ENCODE assay signal across 1 cellular context in the genomic region with DNA sequence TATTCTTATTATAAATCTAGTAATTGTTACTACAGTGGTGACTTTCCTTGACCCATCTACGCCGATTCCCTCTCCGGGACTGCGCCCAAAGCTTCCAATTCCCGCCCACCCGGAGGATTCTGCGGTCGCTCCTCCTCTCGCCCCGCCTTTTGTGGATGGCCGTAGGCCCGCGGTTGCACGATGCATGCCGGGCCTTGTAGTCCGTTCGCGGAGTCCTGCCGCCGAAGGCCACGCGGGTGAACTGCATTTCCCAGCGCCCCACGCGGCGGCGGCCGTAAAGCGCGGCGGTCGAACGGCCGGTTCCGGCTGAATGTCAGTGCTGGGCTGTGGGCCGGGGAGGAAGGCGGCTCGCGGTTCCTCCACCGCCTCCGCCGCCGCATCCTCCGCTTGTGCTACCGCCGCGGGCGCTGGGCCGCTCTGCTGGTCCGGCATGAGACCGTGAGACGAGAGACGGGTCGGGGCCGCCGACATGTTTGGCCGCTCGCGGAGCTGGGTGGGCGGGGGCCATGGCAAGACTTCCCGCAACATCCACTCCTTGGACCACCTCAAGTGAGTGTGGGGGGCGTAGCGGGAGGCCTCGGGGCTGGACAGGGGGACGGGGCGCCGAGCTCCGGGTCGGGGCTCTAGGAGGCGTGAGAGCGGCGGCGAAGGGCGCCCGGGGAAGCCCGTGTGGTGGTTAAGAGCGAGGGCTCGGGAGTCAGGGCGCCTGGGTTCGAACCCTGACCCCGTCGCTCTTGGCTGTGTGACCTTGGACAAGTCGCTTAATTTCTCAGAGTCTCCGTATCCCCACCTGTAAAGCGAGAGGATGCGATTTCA.
TF ChIP-seq lines count a peak whose summit lies in the region.

TSS of gene CLEC16A (plus strand) at position 316 of the 816 bp plus-strand sequence. CDS start at position 470, 154 bp downstream.

TF ChIP-seq in HepG2, 621 proteins besides CTCF, POLR2A, EP300 and RAD21 (continued from another document and continues in another):
- 0 out of 2 replicates have a peak, but pooled peaks have one; percentile 63 for TF ChIP-seq ZNF512B (CRISPR knock-in tag; IDR thresholded peaks at IDR 0.05; ENCODE audit: borderline replicate concordance)
- TF ChIP-seq ZNF891 (CRISPR knock-in tag; IDR thresholded peaks at IDR 0.05): peak; percentile 90; the same call in 1 of the 2 replicates
- no peak for TF ChIP-seq ZNF496 (CRISPR knock-in tag; IDR thresholded peaks at IDR 0.05; ENCODE audit: insufficient replicate concordance)
- peak; percentile 97 for TF ChIP-seq ZSCAN31 (CRISPR knock-in tag; IDR thresholded peaks at IDR 0.05; ENCODE audit: low read depth)
- no peak for TF ChIP-seq JUNB (CRISPR knock-in tag; IDR thresholded peaks at IDR 0.05; ENCODE audit: borderline replicate concordance)
- TF ChIP-seq, protein P1, sequence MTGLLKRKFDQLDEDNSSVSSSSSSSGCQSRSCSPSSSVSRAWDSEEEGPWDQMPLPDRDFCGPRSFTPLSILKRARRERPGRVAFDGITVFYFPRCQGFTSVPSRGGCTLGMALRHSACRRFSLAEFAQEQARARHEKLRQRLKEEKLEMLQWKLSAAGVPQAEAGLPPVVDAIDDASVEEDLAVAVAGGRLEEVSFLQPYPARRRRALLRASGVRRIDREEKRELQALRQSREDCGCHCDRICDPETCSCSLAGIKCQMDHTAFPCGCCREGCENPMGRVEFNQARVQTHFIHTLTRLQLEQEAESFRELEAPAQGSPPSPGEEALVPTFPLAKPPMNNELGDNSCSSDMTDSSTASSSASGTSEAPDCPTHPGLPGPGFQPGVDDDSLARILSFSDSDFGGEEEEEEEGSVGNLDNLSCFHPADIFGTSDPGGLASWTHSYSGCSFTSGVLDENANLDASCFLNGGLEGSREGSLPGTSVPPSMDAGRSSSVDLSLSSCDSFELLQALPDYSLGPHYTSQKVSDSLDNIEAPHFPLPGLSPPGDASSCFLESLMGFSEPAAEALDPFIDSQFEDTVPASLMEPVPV (CRISPR knock-in tag; IDR thresholded peaks at IDR 0.05): peak; percentile 88
- peak; percentile 84 for TF ChIP-seq LBX2 (CRISPR knock-in tag; IDR thresholded peaks at IDR 0.05; ENCODE audit: borderline replicate concordance)
- TF ChIP-seq NKX3-1 (CRISPR knock-in tag; IDR thresholded peaks at IDR 0.05): no peak
- TF ChIP-seq ZNF362 (CRISPR knock-in tag; IDR thresholded peaks at IDR 0.05; ENCODE audit: borderline replicate concordance): peak; percentile 65; the same call in 1 of the 2 replicates
- no peak for TF ChIP-seq ZBTB1 (CRISPR knock-in tag; IDR thresholded peaks at IDR 0.05; ENCODE audit: borderline replicate concordance)
- TF ChIP-seq, protein P2, sequence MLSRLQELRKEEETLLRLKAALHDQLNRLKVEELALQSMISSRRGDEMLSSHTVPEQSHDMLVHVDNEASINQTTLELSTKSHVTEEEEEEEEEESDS (CRISPR knock-in tag; IDR thresholded peaks at IDR 0.05; ENCODE audit: borderline replicate concordance): no peak; the same call in 1 of the 2 replicates
- TF ChIP-seq KLF9 (CRISPR knock-in tag; IDR thresholded peaks at IDR 0.05; ENCODE audit: low read depth): peak; percentile 93; the same call in 1 of the 2 replicates
- peak; percentile 89 for TF ChIP-seq ZSCAN9 (CRISPR knock-in tag; IDR thresholded peaks at IDR 0.05; ENCODE audit: borderline replicate concordance)
- peak; percentile 98; the same call in 1 of the 2 replicates for TF ChIP-seq EEA1 (CRISPR knock-in tag; IDR thresholded peaks at IDR 0.05; ENCODE audit: borderline replicate concordance)
- no peak for TF ChIP-seq AFF4 (CRISPR knock-in tag; IDR thresholded peaks at IDR 0.05)
- TF ChIP-seq NBN (conservative IDR thresholded peaks at IDR 0.05): no peak
- TF ChIP-seq ZNF564 (CRISPR knock-in tag; IDR thresholded peaks at IDR 0.05): 0 out of 2 replicates have a peak, but pooled peaks have one; percentile 33
- no peak for TF ChIP-seq ZSCAN22 (CRISPR knock-in tag; IDR thresholded peaks at IDR 0.05)
- TF ChIP-seq RBAK (CRISPR knock-in tag; IDR thresholded peaks at IDR 0.05): peak; percentile 72; the same call in 1 of the 2 replicates
- peak; percentile 88 for TF ChIP-seq MIXL1 (CRISPR knock-in tag; IDR thresholded peaks at IDR 0.05)
- peak; percentile 30; the same call in 1 of the 2 replicates for TF ChIP-seq ZNF441 (CRISPR knock-in tag; IDR thresholded peaks at IDR 0.05; ENCODE audit: borderline replicate concordance)
- peak; percentile 96 for TF ChIP-seq ATF7-NPFF (CRISPR knock-in tag; IDR thresholded peaks at IDR 0.05; ENCODE audit: low read depth)
- peak; percentile 42 for TF ChIP-seq TAF15 (IDR thresholded peaks at IDR 0.05; ENCODE audit: low read depth, low read length, poor library complexity, severe bottlenecking)
- no peak for TF ChIP-seq SMC3 (IDR thresholded peaks at IDR 0.05; ENCODE audit: low read length)
- TF ChIP-seq ZNF589 (CRISPR knock-in tag; conservative IDR thresholded peaks at IDR 0.05): no peak
- TF ChIP-seq RFXAP (CRISPR knock-in tag; IDR thresholded peaks at IDR 0.05; ENCODE audit: borderline replicate concordance): peak; percentile 63; the same call in 1 of the 2 replicates
- peak; percentile 96 for TF ChIP-seq TBX2 (CRISPR knock-in tag; IDR thresholded peaks at IDR 0.05; ENCODE audit: borderline replicate concordance)
- TF ChIP-seq, protein P3, sequence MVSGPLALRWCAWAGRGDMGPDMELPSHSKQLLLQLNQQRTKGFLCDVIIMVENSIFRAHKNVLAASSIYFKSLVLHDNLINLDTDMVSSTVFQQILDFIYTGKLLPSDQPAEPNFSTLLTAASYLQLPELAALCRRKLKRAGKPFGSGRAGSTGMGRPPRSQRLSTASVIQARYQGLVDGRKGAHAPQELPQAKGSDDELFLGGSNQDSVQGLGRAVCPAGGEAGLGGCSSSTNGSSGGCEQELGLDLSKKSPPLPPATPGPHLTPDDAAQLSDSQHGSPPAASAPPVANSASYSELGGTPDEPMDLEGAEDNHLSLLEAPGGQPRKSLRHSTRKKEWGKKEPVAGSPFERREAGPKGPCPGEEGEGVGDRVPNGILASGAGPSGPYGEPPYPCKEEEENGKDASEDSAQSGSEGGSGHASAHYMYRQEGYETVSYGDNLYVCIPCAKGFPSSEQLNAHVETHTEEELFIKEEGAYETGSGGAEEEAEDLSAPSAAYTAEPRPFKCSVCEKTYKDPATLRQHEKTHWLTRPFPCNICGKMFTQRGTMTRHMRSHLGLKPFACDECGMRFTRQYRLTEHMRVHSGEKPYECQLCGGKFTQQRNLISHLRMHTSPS (CRISPR knock-in tag; IDR thresholded peaks at IDR 0.05; ENCODE audit: low read depth): no peak
- TF ChIP-seq, protein P4, sequence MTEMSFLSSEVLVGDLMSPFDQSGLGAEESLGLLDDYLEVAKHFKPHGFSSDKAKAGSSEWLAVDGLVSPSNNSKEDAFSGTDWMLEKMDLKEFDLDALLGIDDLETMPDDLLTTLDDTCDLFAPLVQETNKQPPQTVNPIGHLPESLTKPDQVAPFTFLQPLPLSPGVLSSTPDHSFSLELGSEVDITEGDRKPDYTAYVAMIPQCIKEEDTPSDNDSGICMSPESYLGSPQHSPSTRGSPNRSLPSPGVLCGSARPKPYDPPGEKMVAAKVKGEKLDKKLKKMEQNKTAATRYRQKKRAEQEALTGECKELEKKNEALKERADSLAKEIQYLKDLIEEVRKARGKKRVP (CRISPR knock-in tag; IDR thresholded peaks at IDR 0.05): peak in 1 of 2 experiments; percentile 64; a peak in 1 of 4 replicates
- TF ChIP-seq, protein P5, sequence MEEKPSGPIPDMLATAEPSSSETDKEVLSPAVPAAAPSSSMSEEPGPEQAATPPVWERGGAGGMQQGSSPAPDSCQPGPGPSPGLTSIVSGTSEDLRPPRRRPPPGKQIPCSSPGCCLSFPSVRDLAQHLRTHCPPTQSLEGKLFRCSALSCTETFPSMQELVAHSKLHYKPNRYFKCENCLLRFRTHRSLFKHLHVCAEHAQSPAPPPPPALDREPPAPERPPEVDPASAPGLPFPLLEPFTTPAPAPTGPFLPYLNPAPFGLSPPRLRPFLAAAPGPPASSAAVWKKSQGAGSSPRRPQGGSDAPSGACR (CRISPR knock-in tag; IDR thresholded peaks at IDR 0.05): peak; percentile 85; the same call in 1 of the 2 replicates
- TF ChIP-seq BCLAF1 (IDR thresholded peaks at IDR 0.05): no peak
- TF ChIP-seq ISL2 (CRISPR knock-in tag; IDR thresholded peaks at IDR 0.05): peak; percentile 89
- TF ChIP-seq RXRB (CRISPR knock-in tag; IDR thresholded peaks at IDR 0.05; ENCODE audit: borderline replicate concordance): peak; percentile 86
- peak; percentile 72; the same call in 1 of the 2 replicates for TF ChIP-seq ZNF670 (CRISPR knock-in tag; IDR thresholded peaks at IDR 0.05; ENCODE audit: borderline replicate concordance)
- TF ChIP-seq REL (CRISPR knock-in tag; conservative IDR thresholded peaks at IDR 0.05): no peak
